8 cellular contexts compared by ENCODE assay signal in genomic region chr2:112582314-112582746, GRCh38. TPM values are rescaled to one million over a fixed set of nuclear protein-coding genes. Genes with fewer than 3 reads are reported as not detected.
A peak's percentile ranks its signal among the peaks of the same experiment; 100 is the strongest.
DNase-seq lines count a peak whose midpoint lies in the region; ATAC-seq and TF ChIP-seq lines count a peak whose summit lies in the region.

No MANE protein-coding gene starts in this region.

- H3K79me2 ChIP-seq in OCI-LY1 (ENCODE audit: insufficient read depth, low read length) = no peaks in the 10 kb centered on the region

- peak; percentile 38 for TF ChIP-seq CTCF in OCI-LY1 (IDR thresholded peaks at IDR 0.05; ENCODE audit: low read length)

- H3K9ac ChIP-seq in OCI-LY1 (ENCODE audit: low read length) = no peak overlapping the region; the same call in 1 of the 2 replicates

- H2AFZ ChIP-seq in OCI-LY1 (ENCODE audit: low read length) = no peak overlapping the region

- 0 out of 2 replicates have a peak, but pooled peaks cover 9% of the 10 kb centered on the region for H3F3A ChIP-seq in OCI-LY1 (ENCODE audit: insufficient read depth, low read length)

- no peaks in the 10 kb centered on the region for H3K9me3 ChIP-seq in OCI-LY1 (ENCODE audit: low read length)

- H3K36me3 Mint-ChIP-seq in activated naive CD4-positive, alpha-beta T cell treated with anti-CD3 and anti-CD28 coated beads, Interleukin-2, amount 10 ng/mL, durations not matched to agents 7 days and 5 days = peaks cover 14% of the 10 kb centered on the region

- H3K27ac ChIP-seq in OCI-LY1 (ENCODE audit: low read depth, low read length, poor library complexity, severe bottlenecking) = peak overlapping the region; percentile 89

- H3K36me3 ChIP-seq in OCI-LY1 (ENCODE audit: insufficient read depth, low read length) = peaks cover 4% of the 10 kb centered on the region; the same call in 1 of the 2 replicates

- peak overlapping the region; percentile 9 for H3K4me3 Mint-ChIP-seq in activated naive CD4-positive, alpha-beta T cell treated with anti-CD3 and anti-CD28 coated beads, Interleukin-2, amount 10 ng/mL, durations not matched to agents 7 days and 5 days

- H3K27ac Mint-ChIP-seq in activated naive CD4-positive, alpha-beta T cell treated with anti-CD3 and anti-CD28 coated beads, Interleukin-2, amount 10 ng/mL, durations not matched to agents 7 days and 5 days = peak overlapping the region; percentile 54

- no peaks in the 10 kb centered on the region for H3K9me3 Mint-ChIP-seq in activated naive CD4-positive, alpha-beta T cell treated with anti-CD3 and anti-CD28 coated beads, Interleukin-2, amount 10 ng/mL, durations not matched to agents 7 days and 5 days

- H4K20me1 ChIP-seq in OCI-LY1 (ENCODE audit: insufficient read depth, low read length) = no peaks in the 10 kb centered on the region

- peak overlapping the region; percentile 80; the same call in 1 of the 2 replicates for H3K4me2 ChIP-seq in OCI-LY1 (ENCODE audit: low read length)

- peak; percentile 57 for DNase-seq in DMS 273 treated with DMSO at 0.1 percent for 48 hours (lab: John Stamatoyannopoulos, UW)
- DNase-seq in HuH-7 (ENCODE audit: low spot score) = peak; percentile 15
- peak; percentile 51 for DNase-seq in activated naive CD4-positive, alpha-beta T cell treated with anti-CD3 and anti-CD28 coated beads, Interleukin-2, amount 10 ng/mL, durations not matched to agents 7 days and 5 days
- DNase-seq in left ventricle myocardium superior = no peak
- DNase-seq in stimulated activated CD4-positive, alpha-beta T cell treated with anti-CD3 and anti-CD28 coated beads, Interleukin-12 subunit alpha, Interleukin-12 subunit beta, amount 100 ng/mL, for 48 hours (ENCODE audit: low read depth in 2 of 3, low spot score in 1 of 3) = peak in 2 of 3 donors; percentile 9 to 34

- no peaks in the 10 kb centered on the region for H3K27me3 ChIP-seq in OCI-LY1 (ENCODE audit: insufficient read depth, low read length)

- H3K4me1 ChIP-seq in OCI-LY1 (ENCODE audit: insufficient read depth, low read length, severe bottlenecking) = peaks cover 31% of the 10 kb centered on the region

- H3K27me3 Mint-ChIP-seq in activated naive CD4-positive, alpha-beta T cell treated with anti-CD3 and anti-CD28 coated beads, Interleukin-2, amount 10 ng/mL, durations not matched to agents 7 days and 5 days = no peaks in the 10 kb centered on the region

- peaks cover 42% of the 10 kb centered on the region for H3K4me1 Mint-ChIP-seq in activated naive CD4-positive, alpha-beta T cell treated with anti-CD3 and anti-CD28 coated beads, Interleukin-2, amount 10 ng/mL, durations not matched to agents 7 days and 5 days

- H3K4me3 ChIP-seq in OCI-LY1 (ENCODE audit: low read depth, low read length, poor library complexity, severe bottlenecking) = no peak overlapping the region

- peak; percentile 0 for ATAC-seq in left ventricle myocardium superior
- no peak for ATAC-seq in GM21447 (IDR thresholded peaks at IDR 0.05; ENCODE audit: unreplicated experiment)
- no peak for ATAC-seq in HG02885 (IDR thresholded peaks at IDR 0.05; ENCODE audit: poor library complexity, unreplicated experiment)

- CTCF ChIA-PET in activated naive CD4-positive, alpha-beta T cell treated with anti-CD3 and anti-CD28 coated beads, Interleukin-2, amount 10 ng/mL, durations not matched to agents 7 days and 5 days (lab: Charles Lee) = interaction anchor here (1.4 to 4.5 kb wide), 5 partner anchors 8 to 142 kb away, joined by 3 to 20 read pairs (median 5); no protein-coding TSS in a partner anchor

- intact Hi-C loops in left ventricle myocardium superior (cut with micrococcal nuclease) = no loop called here

- H3K9me2 ChIP-seq in OCI-LY1 (ENCODE audit: low read depth, low read length) = no peaks in the 10 kb centered on the region

RNA-seq across cellular contexts. Expression of gene CHCHD5, which starts 2.1 kb away (rescaled TPM):
- 24.8 TPM for total RNA-seq in left ventricle myocardium superior

RNA-seq across cellular contexts. Expression of gene POLR1B, which starts 40.1 kb away (rescaled TPM):
- total RNA-seq in left ventricle myocardium superior = 12.2 TPM
